Comparison of ENCODE assay signal across 8 cellular contexts in genomic region chr6:139219746-139220145, GRCh38.
DNase-seq lines count a peak whose midpoint lies in the region; ATAC-seq and TF ChIP-seq lines count a peak whose summit lies in the region.

No MANE protein-coding gene starts in this region.

- no peak for ATAC-seq in PC-3
- ATAC-seq in stimulated activated memory B cell treated with anti-CD40 and anti-IgM and Interleukin-4, amounts not matched to agents 10 μg/mL and 1 μg/mL and 100 μg/mL, for 72 hours = no peak

- H3K36me3 Mint-ChIP-seq in activated CD4-positive, alpha-beta T cell treated with anti-CD3 and anti-CD28 coated beads, Interleukin-2, amount 10 ng/mL, durations not matched to agents 24 days and 14 days (ENCODE audit: low read depth) = no peaks in the 10 kb centered on the region
- no peaks in the 10 kb centered on the region for H3K36me3 Mint-ChIP-seq in stimulated activated memory B cell treated with anti-CD40 and anti-IgM and Interleukin-4, amounts not matched to agents 10 μg/mL and 1 μg/mL and 100 μg/mL, for 72 hours

- H3K4me3 Mint-ChIP-seq in activated CD4-positive, alpha-beta T cell treated with anti-CD3 and anti-CD28 coated beads, Interleukin-2, amount 10 ng/mL, durations not matched to agents 24 days and 14 days = peak overlapping the region; percentile 52
- H3K4me3 Mint-ChIP-seq in stimulated activated memory B cell treated with anti-CD40 and anti-IgM and Interleukin-4, amounts not matched to agents 10 μg/mL and 1 μg/mL and 100 μg/mL, for 72 hours = no peak overlapping the region

- H3K9ac ChIP-seq in PC-3 (ENCODE audit: low read length) = no peak overlapping the region

- no peaks in the 10 kb centered on the region for H3F3A ChIP-seq in PC-3 (ENCODE audit: low read length, unreplicated experiment)

- H3K27ac ChIP-seq in PC-3 (ENCODE audit: low read length) (no peak overlapping the region), esophagus squamous epithelium (peak overlapping the region; percentile 51 to 80 (median 65))

- no peak overlapping the region for H3K4me3 ChIP-seq in PC-3 (ENCODE audit: low read length)
- H3K4me3 ChIP-seq in esophagus squamous epithelium = peak overlapping the region in 1 of 4 donors; percentile 15

- CTCF ChIA-PET in PC-3 (lab: Charles Lee) = interaction anchor here (0.6 to 1.5 kb wide), 7 partner anchors 11 to 151 kb away, joined by 3 to 40 read pairs (median 5); no protein-coding TSS in a partner anchor

- H3K27me3 ChIP-seq in PC-3 (ENCODE audit: low read length) (no peaks in the 10 kb centered on the region), esophagus squamous epithelium (no peaks in the 10 kb centered on the region)

- no peaks in the 10 kb centered on the region for H3K9me2 ChIP-seq in PC-3 (replicated peaks; ENCODE audit: low read length)

- POLR2A ChIA-PET in PC-3 (lab: Charles Lee; ENCODE audit: unreplicated experiment) = no interaction called here

- no peaks in the 10 kb centered on the region for H4K20me1 ChIP-seq in PC-3 (ENCODE audit: low read length)

- H3K9me3 Mint-ChIP-seq in activated CD4-positive, alpha-beta T cell treated with anti-CD3 and anti-CD28 coated beads, Interleukin-2, amount 10 ng/mL, durations not matched to agents 24 days and 14 days = peaks cover under 1% of the 10 kb centered on the region
- peaks cover 3% of the 10 kb centered on the region for H3K9me3 Mint-ChIP-seq in stimulated activated memory B cell treated with anti-CD40 and anti-IgM and Interleukin-4, amounts not matched to agents 10 μg/mL and 1 μg/mL and 100 μg/mL, for 72 hours

- no peaks in the 10 kb centered on the region for H3K36me3 ChIP-seq in PC-3 (ENCODE audit: low read depth, low read length)
- no peaks in the 10 kb centered on the region for H3K36me3 ChIP-seq in esophagus squamous epithelium

- H2AFZ ChIP-seq in PC-3 (ENCODE audit: low read length) = peak overlapping the region; percentile 68; the same call in 1 of the 2 replicates

- no peak for TF ChIP-seq POLR2A in esophagus squamous epithelium (IDR thresholded peaks at IDR 0.05)

- intact Hi-C loops in activated CD4-positive, alpha-beta T cell treated with anti-CD3 and anti-CD28 coated beads, Interleukin-2, amount 10 ng/mL, durations not matched to agents 24 days and 14 days (cut with micrococcal nuclease) = loop anchor here (1.0 to 2.0 kb wide), 4 partner anchors 30 to 145 kb away; partner anchors contain the start of gene TXLNB
- intact Hi-C loops in PC-3 (cut with micrococcal nuclease) = loop anchor here (1.0 to 10.0 kb wide), 3 partner anchors 94 to 405 kb away; no protein-coding TSS in a partner anchor
- intact Hi-C loops in esophagus squamous epithelium (cut with DNase I) = loop anchor here (5.0 kb wide), 1 partner anchor 148 kb away; no protein-coding TSS in a partner anchor

- peak overlapping the region; percentile 82 for H3K27ac Mint-ChIP-seq in activated CD4-positive, alpha-beta T cell treated with anti-CD3 and anti-CD28 coated beads, Interleukin-2, amount 10 ng/mL, durations not matched to agents 24 days and 14 days
- H3K27ac Mint-ChIP-seq in stimulated activated memory B cell treated with anti-CD40 and anti-IgM and Interleukin-4, amounts not matched to agents 10 μg/mL and 1 μg/mL and 100 μg/mL, for 72 hours = peak overlapping the region; percentile 78

- TF ChIP-seq CTCF in PC-3 (conservative IDR thresholded peaks at IDR 0.05; ENCODE audit: low read depth, low read length) (no peak), esophagus squamous epithelium (IDR thresholded peaks at IDR 0.05) (no peak)

- peak; percentile 51 for DNase-seq in activated CD4-positive, alpha-beta T cell treated with anti-CD3 and anti-CD28 coated beads, Interleukin-2, amount 10 ng/mL, durations not matched to agents 24 days and 14 days
- DNase-seq in activated CD4-positive, alpha-beta T cell treated with anti-CD3 and anti-CD28 coated beads, Interleukin-2, amount 50 U/mL, for 48 hours = no peak
- DNase-seq in PC-3 (no peak), esophagus squamous epithelium (lab: John Stamatoyannopoulos, UW) (no peak), mesenteric fat pad (ENCODE audit: low spot score) (no peak), middle frontal gyrus (ENCODE audit: extremely low spot score, low spot score) (no peak), SW 1271 (lab: John Stamatoyannopoulos, UW) (no peak)

- no peaks in the 10 kb centered on the region for H3K79me2 ChIP-seq in PC-3 (ENCODE audit: low read length)

- no TSS peak for BruUV-seq in PC-3 (replicated peaks; lab: Mats Ljungman, UMichigan)

- peak overlapping the region; percentile 38; the same call in 1 of the 2 replicates for H3K4me2 ChIP-seq in PC-3 (ENCODE audit: low read length)

- peaks cover under 1% of the 10 kb centered on the region for H3K27me3 Mint-ChIP-seq in activated CD4-positive, alpha-beta T cell treated with anti-CD3 and anti-CD28 coated beads, Interleukin-2, amount 10 ng/mL, durations not matched to agents 24 days and 14 days
- H3K27me3 Mint-ChIP-seq in stimulated activated memory B cell treated with anti-CD40 and anti-IgM and Interleukin-4, amounts not matched to agents 10 μg/mL and 1 μg/mL and 100 μg/mL, for 72 hours = no peaks in the 10 kb centered on the region

- WGBS in esophagus squamous epithelium, 2 donors = 93 to 98% methylated on average over 2 of the region's 2 CpGs

- H3K4me1 ChIP-seq in PC-3 (ENCODE audit: insufficient read depth, low read length) = no peaks in the 10 kb centered on the region
- H3K4me1 ChIP-seq in esophagus squamous epithelium = peaks cover 0 to 11% (median 3%) of the 10 kb centered on the region in 3 donors

- H3K9me3 ChIP-seq in PC-3 (ENCODE audit: low read length) (no peaks in the 10 kb centered on the region), esophagus squamous epithelium (no peaks in the 10 kb centered on the region)

- H3K4me1 Mint-ChIP-seq in activated CD4-positive, alpha-beta T cell treated with anti-CD3 and anti-CD28 coated beads, Interleukin-2, amount 10 ng/mL, durations not matched to agents 24 days and 14 days = peaks cover 10% of the 10 kb centered on the region
- H3K4me1 Mint-ChIP-seq in stimulated activated memory B cell treated with anti-CD40 and anti-IgM and Interleukin-4, amounts not matched to agents 10 μg/mL and 1 μg/mL and 100 μg/mL, for 72 hours = peaks cover 7% of the 10 kb centered on the region
